Comparison of ENCODE assay signal across 8 cellular contexts in the genomic region with DNA sequence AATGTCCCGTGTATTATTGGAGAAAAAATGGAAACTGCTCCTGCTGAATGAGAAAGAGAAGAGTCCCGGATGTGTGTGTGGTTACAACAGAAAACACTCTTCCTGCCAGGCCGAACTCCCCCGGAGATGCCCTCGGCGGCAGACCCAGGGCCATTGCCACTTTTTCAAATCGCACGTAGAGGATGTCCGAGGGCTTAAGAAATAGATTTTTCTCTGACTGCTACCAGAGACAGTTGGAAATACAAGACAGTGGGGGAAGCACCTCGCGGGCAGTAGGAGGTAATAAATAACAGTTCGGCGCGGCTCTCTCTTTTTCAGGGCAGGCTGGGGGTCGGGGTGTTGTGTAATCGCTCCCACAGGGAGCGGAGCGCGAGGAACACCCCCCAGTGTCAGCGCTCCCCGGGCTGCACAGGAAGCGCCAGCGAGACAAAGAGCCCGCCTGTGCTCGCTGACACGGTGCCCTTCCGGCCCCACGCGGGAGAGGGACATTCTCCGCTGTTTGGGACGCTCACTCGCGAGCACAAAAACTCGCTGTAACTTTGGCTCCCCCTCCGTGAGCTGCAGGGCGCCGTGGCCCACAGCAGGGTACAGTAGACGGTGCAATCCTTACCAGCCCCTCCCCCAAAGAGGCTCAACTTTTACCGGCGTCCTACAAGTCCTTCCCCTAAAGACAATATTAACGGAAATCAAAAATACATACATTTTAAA. TPM values are rescaled to one million over a fixed set of nuclear protein-coding genes. Genes with fewer than 3 reads are reported as not detected.
DNase-seq lines count a peak whose midpoint lies in the region; ATAC-seq and TF ChIP-seq lines count a peak whose summit lies in the region.

No MANE protein-coding gene starts in this region.

- 0% methylated on average over 41 of the region's 41 CpGs for WGBS in aorta, 2 donors

- peak; percentile 26; the same call in 1 of the 2 replicates for TF ChIP-seq EP300 in Ishikawa (IDR thresholded peaks at IDR 0.05; ENCODE audit: borderline replicate concordance)

- H3K36me3 ChIP-seq in right atrium auricular region (no peaks in the 10 kb centered on the region), aorta (ENCODE audit: control insufficient read depth in 1 of 2, insufficient read depth in 2 of 2, low read length in 1 of 2) (no peaks in the 10 kb centered on the region)

- peak overlapping the region; percentile 91 to 95 for H3K27ac ChIP-seq in right atrium auricular region
- H3K27ac ChIP-seq in aorta (ENCODE audit: low read depth in 1 of 2, low read length in 2 of 2) = peak overlapping the region; percentile 17 to 57

- H3K9me3 ChIP-seq in right atrium auricular region (no peaks in the 10 kb centered on the region), aorta (ENCODE audit: control insufficient read depth, low read length) (no peaks in the 10 kb centered on the region)

- H3K4me3 ChIP-seq in right atrium auricular region (peak overlapping the region; percentile 64 to 73), aorta (ENCODE audit: low read length in 2 of 2) (peak overlapping the region; percentile 35 to 71)

- no peaks in the 10 kb centered on the region for H3K27me3 ChIP-seq in right atrium auricular region
- no peaks in the 10 kb centered on the region for H3K27me3 ChIP-seq in aorta (ENCODE audit: control insufficient read depth in 1 of 2, insufficient read depth in 2 of 2, low read length in 1 of 2)

- DNase-seq in GDM1 (lab: John Stamatoyannopoulos, UW) (peak; percentile 64), SW480 (ENCODE audit: low spot score) (peak; percentile 74), amygdala (lab: John Stamatoyannopoulos, UW) (peak in 53 of 56 donors; percentile 19 to 84 (median 65)), right atrium auricular region (ENCODE audit: low spot score) (peak; percentile 85), putamen (ENCODE audit: low spot score) (peak; percentile 85), aorta (peak; percentile 85 to 90)

- H3K4me1 ChIP-seq in right atrium auricular region = peaks cover 0 to 44% of the 10 kb centered on the region in 2 donors
- H3K4me1 ChIP-seq in aorta (ENCODE audit: control insufficient read depth in 1 of 2, insufficient read depth in 2 of 2, low read length in 2 of 2) = peaks cover 5% of the 10 kb centered on the region in 2 donors

- intact Hi-C loops in aorta (cut with DNase I) = loop anchor here (2.0 to 5.0 kb wide), 8 partner anchors 40 to 260 kb away; no protein-coding TSS in a partner anchor

- TF ChIP-seq RAD21 in Ishikawa (IDR thresholded peaks at IDR 0.05; ENCODE audit: low read depth) = no peak

- ATAC-seq in GM21717 (IDR thresholded peaks at IDR 0.05; ENCODE audit: unreplicated experiment) (peak; percentile 66), aorta (ENCODE audit: low FRiP score) (peak; percentile 87)

- TF ChIP-seq CTCF in right atrium auricular region (IDR thresholded peaks at IDR 0.05) = peak in 1 of 2 donors; percentile 39

TF ChIP-seq in Ishikawa, 13 proteins besides CTCF, POLR2A, EP300 and RAD21:
- TF ChIP-seq NFIC (IDR thresholded peaks at IDR 0.05) (no peak), YY1 (IDR thresholded peaks at IDR 0.05; ENCODE audit: low read depth) (0 out of 2 replicates have a peak, but pooled peaks have one; percentile 31), MAX (IDR thresholded peaks at IDR 0.05) (peak; percentile 39), EGR1 (IDR thresholded peaks at IDR 0.05) (no peak), ZBTB7A (IDR thresholded peaks at IDR 0.05; ENCODE audit: low read depth) (peak; percentile 61), CEBPB (IDR thresholded peaks at IDR 0.05) (peak; percentile 80; the same call in 1 of the 2 replicates), TEAD4 (IDR thresholded peaks at IDR 0.05) (peak; percentile 13; the same call in 1 of the 2 replicates), TAF1 (IDR thresholded peaks at IDR 0.05; ENCODE audit: low read depth) (peak; percentile 23; the same call in 1 of the 2 replicates)
- TF ChIP-seq, protein P1, sequence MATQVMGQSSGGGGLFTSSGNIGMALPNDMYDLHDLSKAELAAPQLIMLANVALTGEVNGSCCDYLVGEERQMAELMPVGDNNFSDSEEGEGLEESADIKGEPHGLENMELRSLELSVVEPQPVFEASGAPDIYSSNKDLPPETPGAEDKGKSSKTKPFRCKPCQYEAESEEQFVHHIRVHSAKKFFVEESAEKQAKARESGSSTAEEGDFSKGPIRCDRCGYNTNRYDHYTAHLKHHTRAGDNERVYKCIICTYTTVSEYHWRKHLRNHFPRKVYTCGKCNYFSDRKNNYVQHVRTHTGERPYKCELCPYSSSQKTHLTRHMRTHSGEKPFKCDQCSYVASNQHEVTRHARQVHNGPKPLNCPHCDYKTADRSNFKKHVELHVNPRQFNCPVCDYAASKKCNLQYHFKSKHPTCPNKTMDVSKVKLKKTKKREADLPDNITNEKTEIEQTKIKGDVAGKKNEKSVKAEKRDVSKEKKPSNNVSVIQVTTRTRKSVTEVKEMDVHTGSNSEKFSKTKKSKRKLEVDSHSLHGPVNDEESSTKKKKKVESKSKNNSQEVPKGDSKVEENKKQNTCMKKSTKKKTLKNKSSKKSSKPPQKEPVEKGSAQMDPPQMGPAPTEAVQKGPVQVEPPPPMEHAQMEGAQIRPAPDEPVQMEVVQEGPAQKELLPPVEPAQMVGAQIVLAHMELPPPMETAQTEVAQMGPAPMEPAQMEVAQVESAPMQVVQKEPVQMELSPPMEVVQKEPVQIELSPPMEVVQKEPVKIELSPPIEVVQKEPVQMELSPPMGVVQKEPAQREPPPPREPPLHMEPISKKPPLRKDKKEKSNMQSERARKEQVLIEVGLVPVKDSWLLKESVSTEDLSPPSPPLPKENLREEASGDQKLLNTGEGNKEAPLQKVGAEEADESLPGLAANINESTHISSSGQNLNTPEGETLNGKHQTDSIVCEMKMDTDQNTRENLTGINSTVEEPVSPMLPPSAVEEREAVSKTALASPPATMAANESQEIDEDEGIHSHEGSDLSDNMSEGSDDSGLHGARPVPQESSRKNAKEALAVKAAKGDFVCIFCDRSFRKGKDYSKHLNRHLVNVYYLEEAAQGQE (IDR thresholded peaks at IDR 0.05; ENCODE audit: low read depth) = no peak

RNA-seq across cellular contexts. Expression of gene VGLL4, which starts 1.1 kb away (rescaled TPM):
- total RNA-seq in right atrium auricular region (10 to 100 TPM; 30.2 to 64.6 TPM), aorta (100 to 1,000 TPM in 1 of 2 donors, 10 to 100 TPM in 1; 93.5 to 104 TPM)
- 10 to 100 TPM; 44.7 to 47.8 TPM for polyA plus RNA-seq in aorta

Comparison
In these comparisons a context has a peak if more than half of its experiments do, and no peak if none do; other contexts are left out.
1. Peak in every context shown above with its lines: DNase-seq, ATAC-seq, H3K4me3 ChIP-seq and H3K27ac ChIP-seq.